In genomic region chr3:104388624-104389023, GRCh38 we compare ENCODE assay signal across 16 cellular contexts.
DNase-seq lines count a peak whose midpoint lies in the region; ATAC-seq and TF ChIP-seq lines count a peak whose summit lies in the region.
"Had no signal": no experiment of that assay in that cellular context is flagged by ENCODE, and none has a peak within 500 bp of the region (broad histone marks: within the 10 kb centered on the region; RNA-seq: fewer than 3 reads in every experiment).

No MANE protein-coding gene starts in this region.

- no peaks in the 10 kb centered on the region for H3K27me3 ChIP-seq in A673 (replicated peaks; ENCODE audit: insufficient read depth, low read depth, low read length, poor library complexity)
- H3K27me3 ChIP-seq: Peyer's patch, right lobe of liver had no signal

- H3K27ac ChIP-seq in A673 (ENCODE audit: low read depth, low read length, poor library complexity, severe bottlenecking), result no peak overlapping the region
- H3K27ac ChIP-seq in epithelial cell of prostate, result no peak overlapping the region
- H3K27ac ChIP-seq in coronary artery, result no peak overlapping the region
- H3K27ac ChIP-seq: left ventricle myocardium inferior, Peyer's patch, right lobe of liver had no signal

- CTCF ChIA-PET in A673 (lab: Charles Lee), result no interaction called here

- H3K4me1 ChIP-seq in A673 (ENCODE audit: insufficient read depth, low read length, poor library complexity, severe bottlenecking), result no peaks in the 10 kb centered on the region
- H3K4me1 ChIP-seq: left ventricle myocardium inferior, Peyer's patch, right lobe of liver had no signal

- TF ChIP-seq CTCF in A673 (conservative IDR thresholded peaks at IDR 0.05; ENCODE audit: low read depth, low read length) (no peak), coronary artery (IDR thresholded peaks at IDR 0.05) (no peak)

- intact Hi-C loops in A673 (cut with micrococcal nuclease; ENCODE audit: unreplicated experiment), result no loop called here

- no peaks in the 10 kb centered on the region for H3K36me3 ChIP-seq in A673 (ENCODE audit: insufficient read depth, low read length, poor library complexity, severe bottlenecking)
- H3K36me3 ChIP-seq: left ventricle myocardium inferior, Peyer's patch, right lobe of liver had no signal

- TF ChIP-seq POLR2A in erythroblast (IDR thresholded peaks at IDR 0.05; ENCODE audit: low read length), result no peak

- no TSS peak for BruUV-seq in A673 (replicated peaks; lab: Mats Ljungman, UMichigan)

- no peak for ATAC-seq in HG02840 (IDR thresholded peaks at IDR 0.05; ENCODE audit: low FRiP score, unreplicated experiment)
- ATAC-seq: HepG2, right lobe of liver had no signal

- no peak for TF ChIP-seq RAD21 in Ishikawa (IDR thresholded peaks at IDR 0.05; ENCODE audit: low read depth)

- DNase-seq in A673 (ENCODE audit: low spot score), result peak; percentile 4
- peak; percentile 53 for DNase-seq in OCI-M1 (lab: John Stamatoyannopoulos, UW)
- DNase-seq in epithelial cell of prostate (ENCODE audit: low read depth, low spot score), result peak; percentile 8
- DNase-seq in coronary artery (ENCODE audit: low spot score), result no peak
- no peak for DNase-seq in SIG-M5 (lab: John Stamatoyannopoulos, UW)
- DNase-seq in erythroblast (lab: John Stamatoyannopoulos, UW), result no peak
- DNase-seq: activated CD4-positive, alpha-beta T cell treated with anti-CD3 and anti-CD28 coated beads, Interleukin-2, amount 50 U/mL, for 48 hours; hypothalamus; left ventricle myocardium inferior; NCI-H446; Peyer's patch; right lobe of liver; stimulated activated naive CD4-positive, alpha-beta T cell had no signal

- no peak for TF ChIP-seq EP300 in Ishikawa (IDR thresholded peaks at IDR 0.05; ENCODE audit: borderline replicate concordance)

- POLR2A ChIA-PET in A673 (lab: Charles Lee; ENCODE audit: low non-redundant PET), result no interaction called here

- H3K4me3 ChIP-seq in A673 (ENCODE audit: low read depth, low read length, poor library complexity, severe bottlenecking) (no peak overlapping the region), coronary artery (no peak overlapping the region)
- H3K4me3 ChIP-seq: left ventricle myocardium inferior, Peyer's patch, right lobe of liver had no signal

- no peaks in the 10 kb centered on the region for H3K9me3 ChIP-seq in A673 (ENCODE audit: low read depth, low read length, poor library complexity, severe bottlenecking)
- H3K9me3 ChIP-seq: left ventricle myocardium inferior, Peyer's patch, right lobe of liver had no signal

TF ChIP-seq in Ishikawa, 13 proteins besides CTCF, POLR2A, EP300 and RAD21:
- no peak for TF ChIP-seq REST (IDR thresholded peaks at IDR 0.05; ENCODE audit: low read depth)
- peak; percentile 58; the same call in 1 of the 2 replicates for TF ChIP-seq NFIC (IDR thresholded peaks at IDR 0.05)
- no peak for TF ChIP-seq TAF1 (IDR thresholded peaks at IDR 0.05; ENCODE audit: low read depth)

Comparison
In these comparisons a context has a peak if more than half of its experiments do, and no peak if none do; other contexts are left out.
1. DNase-seq: peak in A673 (single experiment), OCI-M1 (single experiment) and epithelial cell of prostate (single experiment); none in coronary artery (single experiment), SIG-M5 (single experiment) and erythroblast (0 of 2).